In the genomic region with DNA sequence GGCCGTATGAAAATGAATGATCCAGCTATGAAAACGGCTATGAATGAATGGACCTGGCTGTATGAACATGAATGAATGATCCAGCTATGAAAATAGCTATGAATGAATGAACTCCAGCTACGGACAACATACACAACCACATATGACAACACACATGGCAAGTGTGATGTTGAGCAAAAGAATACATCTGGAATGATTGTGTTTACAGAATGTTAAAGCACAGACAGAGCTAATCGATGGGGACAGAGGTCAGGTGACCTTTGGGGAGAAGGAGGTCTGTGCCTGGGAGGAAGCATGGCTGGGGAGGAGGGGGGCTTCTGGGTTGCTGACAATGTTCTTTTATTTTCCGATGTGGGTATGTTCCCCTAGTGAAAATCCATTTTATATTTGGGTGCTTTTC, we compare ENCODE assay signal across 27 cellular contexts.
"Had no signal": no experiment of that assay in that cellular context is flagged by ENCODE, and none has a peak within 500 bp of the region (broad histone marks: within the 10 kb centered on the region; RNA-seq: fewer than 3 reads in every experiment).

No MANE protein-coding gene starts in this region.

- H3K27me3 ChIP-seq: ovary, right atrium auricular region, testis, thyroid gland, upper lobe of left lung, vagina had no signal

- H3K4me3 ChIP-seq: left ventricle myocardium inferior, lung, ovary, right atrium auricular region, skin epidermis, stomach, testis, thyroid gland, transverse colon, upper lobe of left lung, vagina had no signal

- H3K4me3 Mint-ChIP-seq: immature natural killer cell; mesothelial cell of epicardium; naive B cell; natural killer cell; stimulated activated naive B cell treated with anti-CD40 and anti-IgM and Interleukin-4, amounts not matched to agents 10 μg/mL and 1 μg/mL and 100 μg/mL, for 72 hours had no signal

- H3K36me3 ChIP-seq: left ventricle myocardium inferior, ovary, right atrium auricular region, stomach, thyroid gland, transverse colon, upper lobe of left lung, vagina had no signal

- H3K9me3 Mint-ChIP-seq: immature natural killer cell, mesothelial cell of epicardium, natural killer cell had no signal

- H3K27ac Mint-ChIP-seq: immature natural killer cell; mesothelial cell of epicardium; natural killer cell; progenitor cell of endocrine pancreas; stimulated activated naive B cell treated with anti-CD40 and anti-IgM and Interleukin-4, amounts not matched to agents 10 μg/mL and 1 μg/mL and 100 μg/mL, for 72 hours had no signal

- H3K4me1 ChIP-seq: left ventricle myocardium inferior, right atrium auricular region, stomach, testis, thyroid gland, transverse colon, vagina had no signal

- ATAC-seq: natural killer cell; sciatic nerve; stimulated activated naive B cell treated with anti-CD40 and anti-IgM and Interleukin-4, amounts not matched to agents 10 μg/mL and 1 μg/mL and 100 μg/mL, for 72 hours; stimulated activated naive CD8-positive, alpha-beta T cell treated with anti-CD3 and anti-CD28 coated beads, Interleukin-15, Interleukin-2, amounts not matched to agents 100 U/mL and 50 U/mL, for 24 hours had no signal

- H3K27ac ChIP-seq: left ventricle myocardium inferior, ovary, right atrium auricular region, skin epidermis, stomach, testis, thyroid gland, transverse colon, upper lobe of left lung, vagina had no signal

- H3K9me3 ChIP-seq: left ventricle myocardium inferior, ovary, right atrium auricular region, stomach, testis, thyroid gland, transverse colon, upper lobe of left lung, vagina had no signal

- FAIRE-seq: islet of Langerhans had no signal

- DNase-seq: hypothalamus; immature natural killer cell; left ventricle myocardium inferior; mesendoderm; naive B cell; natural killer cell; nephron progenitor cell; ovary; stimulated activated CD4-positive, alpha-beta T cell treated with anti-CD3 and anti-CD28 coated beads, Interleukin-12 subunit alpha, Interleukin-12 subunit beta, amount 100 ng/mL, for 4 hours; stimulated activated CD4-positive, alpha-beta T cell treated with anti-CD3 and anti-CD28 coated beads, Interleukin-15, amount 100 ng/mL, for 24 hours; stimulated activated CD4-positive, alpha-beta T cell treated with anti-CD3 and anti-CD28 coated beads, Interleukin-2, amount 100 ng/mL, for 24 hours; stimulated activated CD4-positive, alpha-beta T cell treated with anti-CD3 and anti-CD28 coated beads, Interleukin-4, amount 100 ng/mL, for 1 hour; stimulated activated naive B cell treated with anti-CD40 and anti-IgM and Interleukin-4, amounts not matched to agents 10 μg/mL and 1 μg/mL and 100 μg/mL, for 72 hours; stimulated activated naive CD8-positive, alpha-beta T cell treated with anti-CD3 and anti-CD28 coated beads, Interleukin-15, Interleukin-2, amounts not matched to agents 100 U/mL and 50 U/mL, for 24 hours; stomach; testis; thyroid gland; transverse colon; upper lobe of left lung had no signal

- H3K36me3 Mint-ChIP-seq: immature natural killer cell; mesothelial cell of epicardium; naive B cell; natural killer cell; stimulated activated naive B cell treated with anti-CD40 and anti-IgM and Interleukin-4, amounts not matched to agents 10 μg/mL and 1 μg/mL and 100 μg/mL, for 72 hours had no signal
